In the genomic region with DNA sequence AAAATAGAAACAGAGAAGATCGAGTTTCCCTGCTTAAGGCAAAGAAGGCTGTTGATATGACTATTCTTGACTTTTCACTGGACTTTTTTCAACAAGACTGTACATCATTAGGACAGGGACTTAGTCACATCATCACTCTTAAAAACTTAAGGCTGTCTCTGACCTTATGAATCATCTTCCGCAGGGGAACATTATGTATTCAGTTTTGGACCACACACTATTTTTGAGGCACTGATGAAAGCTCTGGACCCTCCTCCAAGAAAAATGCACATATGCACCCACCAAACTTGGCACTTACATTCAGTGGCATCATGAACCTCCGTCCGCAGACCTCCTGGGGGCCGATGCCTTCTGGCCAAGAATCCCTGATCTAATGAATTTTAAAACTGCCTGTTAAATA, we compare ENCODE assay signal across 1 cellular context.
TF ChIP-seq lines count a peak whose summit lies in the region.

No MANE protein-coding gene starts in this region.

TF ChIP-seq in IMR-90, 13 proteins besides CTCF, POLR2A, EP300 and RAD21:
- TF ChIP-seq FOS (IDR thresholded peaks at IDR 0.05; ENCODE audit: low read depth, low read length) (no peak), RCOR1 (IDR thresholded peaks at IDR 0.05; ENCODE audit: insufficient replicate concordance, low read length) (no peak), NFE2L2 (IDR thresholded peaks at IDR 0.05; ENCODE audit: low read depth, low read length) (no peak), RFX5 (IDR thresholded peaks at IDR 0.05; ENCODE audit: low read depth, low read length) (no peak), SMC3 (IDR thresholded peaks at IDR 0.05; ENCODE audit: low read depth, low read length) (no peak), MXI1 (IDR thresholded peaks at IDR 0.05; ENCODE audit: borderline replicate concordance, low read depth, low read length) (no peak), MAZ (IDR thresholded peaks at IDR 0.05; ENCODE audit: borderline replicate concordance, low read depth, low read length) (no peak), MAFK (IDR thresholded peaks at IDR 0.05; ENCODE audit: low read depth, low read length) (no peak), CEBPB (IDR thresholded peaks at IDR 0.05; ENCODE audit: low read depth, low read length) (no peak), BHLHE40 (IDR thresholded peaks at IDR 0.05; ENCODE audit: low read depth, low read length) (no peak), USF2 (IDR thresholded peaks at IDR 0.05; ENCODE audit: low read depth, low read length) (no peak), CHD1 (IDR thresholded peaks at IDR 0.05; ENCODE audit: low read depth, low read length) (no peak)
- TF ChIP-seq, protein P1, sequence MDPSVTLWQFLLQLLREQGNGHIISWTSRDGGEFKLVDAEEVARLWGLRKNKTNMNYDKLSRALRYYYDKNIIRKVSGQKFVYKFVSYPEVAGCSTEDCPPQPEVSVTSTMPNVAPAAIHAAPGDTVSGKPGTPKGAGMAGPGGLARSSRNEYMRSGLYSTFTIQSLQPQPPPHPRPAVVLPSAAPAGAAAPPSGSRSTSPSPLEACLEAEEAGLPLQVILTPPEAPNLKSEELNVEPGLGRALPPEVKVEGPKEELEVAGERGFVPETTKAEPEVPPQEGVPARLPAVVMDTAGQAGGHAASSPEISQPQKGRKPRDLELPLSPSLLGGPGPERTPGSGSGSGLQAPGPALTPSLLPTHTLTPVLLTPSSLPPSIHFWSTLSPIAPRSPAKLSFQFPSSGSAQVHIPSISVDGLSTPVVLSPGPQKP (IDR thresholded peaks at IDR 0.05; ENCODE audit: borderline replicate concordance, low read depth, low read length): no peak
